Comparison of ENCODE assay signal across 1 cellular context in genomic region chr9:84874583-84874982, GRCh38.
TF ChIP-seq lines count a peak whose summit lies in the region.

No MANE protein-coding gene starts in this region.

TF ChIP-seq in GM23338, 12 proteins besides CTCF, POLR2A, EP300 and RAD21 (continued from another document):
- TF ChIP-seq REST (IDR thresholded peaks at IDR 0.05; ENCODE audit: unreplicated experiment) (no peak), JUNB (IDR thresholded peaks at IDR 0.05; ENCODE audit: unreplicated experiment) (no peak), EZH2phosphoT487 (IDR thresholded peaks at IDR 0.05; ENCODE audit: unreplicated experiment) (no peak), ETS1 (IDR thresholded peaks at IDR 0.05) (no peak), ZNF462 (CRISPR knock-in tag; IDR thresholded peaks at IDR 0.05) (no peak), STAT1 (IDR thresholded peaks at IDR 0.05; ENCODE audit: unreplicated experiment) (no peak), NANOG (IDR thresholded peaks at IDR 0.05; ENCODE audit: borderline replicate concordance) (no peak)
